8 cellular contexts compared by ENCODE assay signal in the genomic region with DNA sequence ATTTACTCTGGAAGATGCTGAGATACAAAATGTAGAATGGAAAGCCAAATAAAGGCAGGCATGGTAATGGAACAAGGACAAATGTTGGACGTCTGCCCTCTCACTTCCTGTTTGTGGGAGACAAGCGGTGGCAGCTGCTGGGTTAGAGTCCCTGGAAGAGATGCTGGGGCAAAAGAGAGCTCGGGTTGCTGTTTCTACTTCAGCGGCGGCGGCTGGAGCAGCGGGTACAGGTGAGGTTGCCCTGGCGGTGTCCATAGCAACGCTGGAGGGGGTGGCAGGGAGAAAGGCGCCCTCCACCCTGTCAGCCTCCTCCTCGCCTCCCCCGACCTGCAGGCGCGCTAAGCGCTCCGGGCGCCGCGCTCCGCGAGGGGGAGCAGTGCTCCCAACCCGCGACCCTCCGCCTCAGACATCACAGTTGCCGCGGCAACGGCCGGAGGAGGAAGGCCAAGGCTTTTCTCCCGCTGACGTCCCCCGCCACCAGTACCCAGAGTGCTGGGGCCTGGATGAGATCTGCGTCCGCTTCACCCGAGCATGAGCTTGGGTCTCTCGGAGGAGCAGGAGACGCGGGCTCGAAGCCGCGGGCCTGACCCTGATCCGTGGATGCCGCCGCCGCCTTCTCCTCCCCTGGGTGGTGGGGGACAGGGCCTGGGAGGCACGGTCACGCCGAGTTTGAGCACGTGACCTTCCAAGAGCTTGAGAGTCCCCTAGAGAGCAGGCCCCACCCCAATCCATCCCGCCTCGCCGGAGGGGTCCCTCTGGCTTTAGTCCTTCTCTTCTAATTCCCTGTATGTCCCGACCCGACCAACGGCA.
DNase-seq lines count a peak whose midpoint lies in the region; ATAC-seq, FAIRE-seq and TF ChIP-seq lines count a peak whose summit lies in the region.

No MANE protein-coding gene starts in this region.

- no peak for ATAC-seq in GM18867 (IDR thresholded peaks at IDR 0.05; ENCODE audit: unreplicated experiment)

- H3K4me3 ChIP-seq in iPS-18a (ENCODE audit: low read length) (peak overlapping the region; percentile 65), small intestine (ENCODE audit: low read depth in 1 of 2, low read length in 2 of 2) (no peak overlapping the region), Caco-2 (ENCODE audit: low read depth, low read length) (no peak overlapping the region)

- DNase-seq in G401 (ENCODE audit: low spot score) (peak; percentile 87), NCI-H146 (lab: John Stamatoyannopoulos, UW) (peak; percentile 100), astrocyte of the hippocampus (ENCODE audit: low read depth, low spot score) (peak; percentile 82), small intestine (peak; percentile 2), Caco-2 (no peak)
- DNase-seq in stimulated activated CD4-positive, alpha-beta T cell treated with anti-CD3 and anti-CD28 coated beads, Interleukin-12 subunit alpha, Interleukin-12 subunit beta, amount 100 ng/mL, for 4 hours, result no peak

- H3K27me3 Mint-ChIP-seq in Caco-2 (ENCODE audit: insufficient read depth, unreplicated experiment), result peaks cover 5% of the 10 kb centered on the region

- WGBS in small intestine, 3 donors, result 4 to 15% (median 14%) methylated on average over 40 to 54 of the region's 54 CpGs

- TF ChIP-seq CTCF in Caco-2 (IDR thresholded peaks at IDR 0.05; ENCODE audit: insufficient read depth in 1 of 2, low read depth in 1 of 2, low read length in 1 of 2, severe bottlenecking in 1 of 2, unreplicated experiment in 1 of 2), result no peak

- H3K27me3 ChIP-seq in iPS-18a (ENCODE audit: control insufficient read depth, insufficient read depth, low read length), result peaks cover 22% of the 10 kb centered on the region
- H3K27me3 ChIP-seq in small intestine (ENCODE audit: control insufficient read depth in 2 of 2, insufficient read depth in 2 of 2, low read length in 2 of 2), result peaks cover 0 to 10% of the 10 kb centered on the region in 2 donors
- no peaks in the 10 kb centered on the region for H3K27me3 ChIP-seq in Caco-2 (replicated peaks; ENCODE audit: control insufficient read depth, insufficient read depth, low read length)

- H3K36me3 Mint-ChIP-seq in Caco-2 (ENCODE audit: insufficient read depth, unreplicated experiment), result no peaks in the 10 kb centered on the region

- no peak overlapping the region for H3K27ac Mint-ChIP-seq in Caco-2 (ENCODE audit: unreplicated experiment)

- CTCF ChIA-PET in Caco-2 (lab: Charles Lee), result interaction anchor here (0.7 kb wide), 1 partner anchor 36 kb away, joined by 3 read pairs; no protein-coding TSS in a partner anchor

- no peak for FAIRE-seq in small intestine (lab: Jason Lieb, UNC)

- H3K27ac ChIP-seq in iPS-18a (ENCODE audit: low read length) (no peak overlapping the region), small intestine (ENCODE audit: low read depth in 1 of 2, low read length in 1 of 2) (no peak overlapping the region)

- no peaks in the 10 kb centered on the region for H3K36me3 ChIP-seq in iPS-18a (ENCODE audit: control insufficient read depth, low read depth, low read length)
- no peaks in the 10 kb centered on the region for H3K36me3 ChIP-seq in small intestine (ENCODE audit: control insufficient read depth in 2 of 2, insufficient read depth in 2 of 2, low read length in 2 of 2)
- no peaks in the 10 kb centered on the region for H3K36me3 ChIP-seq in Caco-2 (ENCODE audit: control insufficient read depth, insufficient read depth, low read length)

- in situ Hi-C loops in G401 (cut with HindIII; ENCODE audit: low sequenced_read_pairs), result no loop called here

- no peaks in the 10 kb centered on the region for H3K4me1 Mint-ChIP-seq in Caco-2 (ENCODE audit: low read depth, unreplicated experiment)

- no TSS peak for BruUV-seq in Caco-2 (replicated peaks; lab: Mats Ljungman, UMichigan)

- H3K9me3 ChIP-seq in iPS-18a (ENCODE audit: control insufficient read depth, low read depth, low read length) (no peaks in the 10 kb centered on the region), small intestine (ENCODE audit: control insufficient read depth, low read depth) (no peaks in the 10 kb centered on the region), Caco-2 (no peaks in the 10 kb centered on the region)

- H3K9me3 Mint-ChIP-seq in Caco-2 (ENCODE audit: unreplicated experiment), result no peaks in the 10 kb centered on the region

- intact Hi-C loops in Caco-2 (cut with micrococcal nuclease; ENCODE audit: unreplicated experiment), result no loop called here

- peak overlapping the region; percentile 39 for H3K9ac ChIP-seq in iPS-18a (ENCODE audit: low read length)

- POLR2A ChIA-PET in Caco-2 (lab: Charles Lee), result no interaction called here

- peaks cover 4% of the 10 kb centered on the region for H3K4me1 ChIP-seq in iPS-18a (ENCODE audit: control insufficient read depth, low read depth, low read length)
- H3K4me1 ChIP-seq in small intestine (ENCODE audit: control insufficient read depth in 2 of 2, insufficient read depth in 1 of 2, low read depth in 1 of 2, low read length in 1 of 2), result no peaks in the 10 kb centered on the region
- no peaks in the 10 kb centered on the region for H3K4me1 ChIP-seq in Caco-2

- no peak overlapping the region for H3K4me3 Mint-ChIP-seq in Caco-2 (ENCODE audit: unreplicated experiment)

Comparison
In these comparisons a context has a peak if more than half of its experiments do, and no peak if none do; other contexts are left out.
1. DNase-seq: peak in G401 (single experiment), NCI-H146 (single experiment), astrocyte of the hippocampus (single experiment) and small intestine (single experiment); none in Caco-2 (0 of 2) and stimulated activated CD4-positive, alpha-beta T cell treated with anti-CD3 and anti-CD28 coated beads, Interleukin-12 subunit alpha, Interleukin-12 subunit beta, amount 100 ng/mL, for 4 hours (single experiment).